In the genomic region with DNA sequence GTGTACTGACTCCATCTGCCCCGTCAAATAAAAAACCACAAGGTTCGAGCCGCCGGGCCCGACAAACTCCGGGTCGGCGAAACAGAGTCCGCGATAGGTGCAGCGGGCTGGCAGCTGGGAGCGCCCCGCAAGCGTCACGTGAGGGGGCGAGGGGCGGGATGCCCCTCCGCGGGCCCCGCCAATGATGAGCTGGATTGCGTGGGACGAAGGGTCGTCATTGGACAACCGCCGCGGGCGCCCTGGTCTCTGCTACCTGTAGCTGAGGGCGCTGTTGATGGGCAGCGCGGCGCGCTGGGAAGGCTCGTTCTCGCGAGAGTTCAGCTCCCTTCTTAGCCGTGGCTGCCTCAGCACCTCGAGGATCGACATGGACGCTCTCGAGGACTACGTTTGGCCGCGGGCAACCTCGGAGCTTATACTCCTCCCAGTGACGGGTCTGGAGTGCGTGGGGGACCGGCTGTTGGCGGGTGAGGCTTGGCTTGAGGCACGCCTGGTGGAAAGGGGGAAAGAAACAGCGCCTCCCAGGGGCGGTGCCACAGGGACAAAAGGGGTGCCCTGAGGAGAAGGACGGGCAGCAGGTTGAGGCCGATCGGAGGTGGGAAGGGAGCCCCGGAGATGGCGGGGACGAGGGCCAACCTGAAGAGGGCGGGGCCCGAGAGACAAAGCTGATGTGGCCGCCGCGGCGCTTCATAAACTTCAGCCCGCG, we compare ENCODE assay signal across 8 cellular contexts. TPM values are rescaled to one million over a fixed set of nuclear protein-coding genes. Genes with fewer than 3 reads are reported as not detected.
DNase-seq lines count a peak whose midpoint lies in the region; ATAC-seq and TF ChIP-seq lines count a peak whose summit lies in the region.

Gene WDR6 (plus strand): TSS at position 324 of the 703 bp plus-strand sequence. CDS start 41 bp downstream, at position 365.

- ATAC-seq in HG02798 (IDR thresholded peaks at IDR 0.05; ENCODE audit: poor library complexity, unreplicated experiment), result peak; percentile 92

- in situ Hi-C loops in transverse colon (cut with MboI; ENCODE audit: low pct_ligation_motif_present in 1 of 4, low pct_unique_long_range_greater_than_20kb in 1 of 4, low sequenced_read_pairs in 3 of 4), result no loop called here

- no peak for TF ChIP-seq EP300 in transverse colon (IDR thresholded peaks at IDR 0.05; ENCODE audit: low read depth)

- H3K36me3 ChIP-seq in adipocyte (ENCODE audit: control insufficient read depth, insufficient read depth, low read length, severe bottlenecking) (no peaks in the 10 kb centered on the region), trophoblast cell (ENCODE audit: control insufficient read depth in 1 of 2, insufficient read depth in 2 of 2, low read length in 2 of 2) (peaks cover 11% of the 10 kb centered on the region in 2 experiments), transverse colon (no peaks in the 10 kb centered on the region)

- H2AK5ac ChIP-seq in trophoblast cell (ENCODE audit: low read length), result peak within 1 kb of the TSS; percentile 89

- H3K27me3 ChIP-seq in adipocyte (replicated peaks; ENCODE audit: control insufficient read depth, insufficient read depth, low read length) (no peaks in the 10 kb centered on the region), trophoblast cell (ENCODE audit: insufficient read depth, low read length) (no peaks in the 10 kb centered on the region), transverse colon (no peaks in the 10 kb centered on the region)

- peak within 1 kb of the TSS; percentile 62 for H2BK120ac ChIP-seq in trophoblast cell (ENCODE audit: insufficient read depth, low read length, poor library complexity)

- H3K4ac ChIP-seq in trophoblast cell (ENCODE audit: low read depth, low read length), result peak within 1 kb of the TSS; percentile 95

- peak within 1 kb of the TSS; percentile 90 for H4K12ac ChIP-seq in trophoblast cell (ENCODE audit: low read depth, low read length)

- H2BK12ac ChIP-seq in trophoblast cell (ENCODE audit: low read length), result no peak within 1 kb of the TSS

- TF ChIP-seq CTCF in GM12875 (IDR thresholded peaks at IDR 0.05; ENCODE audit: borderline replicate concordance, insufficient read depth, low read depth, low read length) (peak; percentile 47; the same call in 1 of the 2 replicates), transverse colon (IDR thresholded peaks at IDR 0.05) (peak; percentile 27 to 77 (median 46))

- H3K4me3 ChIP-seq in GM12875 (ENCODE audit: low read depth, low read length) (peak within 1 kb of the TSS; percentile 96), adipocyte (ENCODE audit: low read length) (peak within 1 kb of the TSS; percentile 92), trophoblast cell (ENCODE audit: low read depth, low read length) (peak within 1 kb of the TSS; percentile 90), transverse colon (peak within 1 kb of the TSS; percentile 62 to 97 (median 78))

- H2AFZ ChIP-seq in trophoblast cell (ENCODE audit: insufficient read depth, low read length, poor library complexity), result peak within 1 kb of the TSS; percentile 80

- no peak within 1 kb of the TSS for H3K23ac ChIP-seq in trophoblast cell (ENCODE audit: low read length)

- H2BK5ac ChIP-seq in trophoblast cell (ENCODE audit: low read depth, low read length, poor library complexity), result peak within 1 kb of the TSS; percentile 80

- peak; percentile 84 for TF ChIP-seq POLR2A in transverse colon (IDR thresholded peaks at IDR 0.05)

- intact Hi-C loops in cardiac septum (cut with DNase I), result loop anchor here (2.0 to 5.0 kb wide), 2 partner anchors 18 to 90 kb away; partner anchors contain the start of gene ARIH2
- intact Hi-C loops in transverse colon (cut with DNase I; ENCODE audit: low total_unique reads), result loop anchor here (1.0 kb wide), 1 partner anchor 13 kb away; no protein-coding TSS in a partner anchor

- peak within 1 kb of the TSS; percentile 98 for H4K91ac ChIP-seq in trophoblast cell (ENCODE audit: low read depth, low read length)

- H3K4me1 ChIP-seq in adipocyte (ENCODE audit: control insufficient read depth, insufficient read depth, low read length), result peaks cover 18% of the 10 kb centered on the region
- peaks cover 13% of the 10 kb centered on the region in 2 experiments for H3K4me1 ChIP-seq in trophoblast cell (ENCODE audit: control insufficient read depth in 1 of 2, insufficient read depth in 2 of 2, low read length in 2 of 2)
- peaks cover 12 to 25% (median 19%) of the 10 kb centered on the region in 4 donors for H3K4me1 ChIP-seq in transverse colon

- peak within 1 kb of the TSS; percentile 95 for H4K8ac ChIP-seq in trophoblast cell (ENCODE audit: low read depth, low read length)

- H3K9ac ChIP-seq in adipocyte (ENCODE audit: low read length), result peak within 1 kb of the TSS; percentile 95
- peak within 1 kb of the TSS; percentile 96 for H3K9ac ChIP-seq in trophoblast cell (ENCODE audit: low read length)

- WGBS in trophoblast cell (ENCODE audit: extremely low coverage, insufficient coverage, insufficient read length), result no CpG with 5 or more reads among the region's 65 CpGs
- WGBS in transverse colon (ENCODE audit: low coverage in 1 of 2), 2 donors, result 0% methylated on average over 41 of the region's 65 CpGs; no CpG with 5 or more reads in 1 of the 2 donors

- no peaks in the 10 kb centered on the region for H3K9me3 ChIP-seq in adipocyte (ENCODE audit: control insufficient read depth, low read length)
- no peaks in the 10 kb centered on the region for H3K9me3 ChIP-seq in trophoblast cell (ENCODE audit: insufficient read depth, low read depth, low read length)
- H3K9me3 ChIP-seq in transverse colon, result no peaks in the 10 kb centered on the region

- peaks cover 10% of the 10 kb centered on the region for H3K79me1 ChIP-seq in trophoblast cell (ENCODE audit: low read length)

- H3K14ac ChIP-seq in trophoblast cell (ENCODE audit: low read length), result peak within 1 kb of the TSS; percentile 93

- H3K79me2 ChIP-seq in trophoblast cell (ENCODE audit: control insufficient read depth, insufficient read depth, low read length, poor library complexity), result peaks cover 14% of the 10 kb centered on the region

- peak within 1 kb of the TSS; percentile 80 for H3K27ac ChIP-seq in trophoblast cell (ENCODE audit: low read depth, low read length)
- peak within 1 kb of the TSS; percentile 95 to 99 (median 96) for H3K27ac ChIP-seq in transverse colon

- peak within 1 kb of the TSS; percentile 99 for H3K18ac ChIP-seq in trophoblast cell (ENCODE audit: low read length)

- DNase-seq in NCI-H1417 treated with DMSO at 0.1 percent for 48 hours (lab: John Stamatoyannopoulos, UW), result peak; percentile 66
- DNase-seq in SW480 (ENCODE audit: low spot score), result peak; percentile 98
- peak; percentile 98 for DNase-seq in adipocyte (ENCODE audit: low read depth)
- peak; percentile 98 for DNase-seq in cardiac septum (ENCODE audit: low spot score)
- peak; percentile 98 to 99 for DNase-seq in trophoblast cell
- peak; percentile 98 for DNase-seq in transverse colon

- peak within 1 kb of the TSS; percentile 77 for H3K4me2 ChIP-seq in trophoblast cell (ENCODE audit: low read length)

RNA-seq across cellular contexts. Expression of gene WDR6, which starts in this region (rescaled TPM):
- 96.6 TPM for total RNA-seq in cardiac septum
- 72.0 and 72.8 TPM in 2 replicates for polyA plus RNA-seq in trophoblast cell (2013)
- 100 to 1,000 TPM in 3 of 4 donors, 10 to 100 TPM in 1; 76.0 to 162 (median 146) TPM for total RNA-seq in transverse colon

Comparison
In these comparisons a context has a peak if more than half of its experiments do, and no peak if none do; other contexts are left out.
1. Peak in every context shown above with its lines: DNase-seq, ATAC-seq, H3K4me3 ChIP-seq and H3K27ac ChIP-seq.